1 cellular context compared by ENCODE assay signal in the genomic region with DNA sequence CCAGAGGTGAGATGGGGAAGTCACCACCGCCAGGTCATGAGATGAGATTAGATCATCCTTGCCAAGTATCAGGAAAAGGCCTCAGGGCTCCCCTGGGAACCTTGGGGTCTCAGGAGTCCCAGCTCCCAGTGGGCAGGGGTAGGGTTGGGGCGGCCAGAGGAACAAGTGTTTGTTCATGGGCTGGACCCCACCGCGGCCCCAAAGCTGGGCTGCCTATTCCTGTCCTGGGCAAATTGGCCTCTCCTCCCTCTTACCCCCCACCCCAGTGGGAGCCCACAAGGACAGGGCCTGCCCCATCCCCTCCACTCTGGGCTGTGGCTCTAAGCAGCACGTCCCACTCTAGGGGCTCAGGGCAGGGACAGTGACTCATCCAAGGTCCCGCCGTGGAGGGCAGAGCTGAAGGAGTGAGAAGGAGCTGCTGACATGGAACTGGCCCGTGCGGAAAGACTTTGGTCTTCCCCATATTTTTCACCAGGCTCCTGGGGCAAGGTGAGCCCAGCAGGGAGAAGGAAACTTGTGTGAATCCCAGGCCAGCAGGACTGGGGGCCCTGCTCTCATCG.
TF ChIP-seq lines count a peak whose summit lies in the region.

No MANE protein-coding gene starts in this region.

TF ChIP-seq in HEK293, 187 proteins besides CTCF, POLR2A, EP300 and RAD21 (continued from another document):
- no peak for TF ChIP-seq GLIS1 (tag by site-specific recombination; IDR thresholded peaks at IDR 0.05)
- TF ChIP-seq, protein P1, sequence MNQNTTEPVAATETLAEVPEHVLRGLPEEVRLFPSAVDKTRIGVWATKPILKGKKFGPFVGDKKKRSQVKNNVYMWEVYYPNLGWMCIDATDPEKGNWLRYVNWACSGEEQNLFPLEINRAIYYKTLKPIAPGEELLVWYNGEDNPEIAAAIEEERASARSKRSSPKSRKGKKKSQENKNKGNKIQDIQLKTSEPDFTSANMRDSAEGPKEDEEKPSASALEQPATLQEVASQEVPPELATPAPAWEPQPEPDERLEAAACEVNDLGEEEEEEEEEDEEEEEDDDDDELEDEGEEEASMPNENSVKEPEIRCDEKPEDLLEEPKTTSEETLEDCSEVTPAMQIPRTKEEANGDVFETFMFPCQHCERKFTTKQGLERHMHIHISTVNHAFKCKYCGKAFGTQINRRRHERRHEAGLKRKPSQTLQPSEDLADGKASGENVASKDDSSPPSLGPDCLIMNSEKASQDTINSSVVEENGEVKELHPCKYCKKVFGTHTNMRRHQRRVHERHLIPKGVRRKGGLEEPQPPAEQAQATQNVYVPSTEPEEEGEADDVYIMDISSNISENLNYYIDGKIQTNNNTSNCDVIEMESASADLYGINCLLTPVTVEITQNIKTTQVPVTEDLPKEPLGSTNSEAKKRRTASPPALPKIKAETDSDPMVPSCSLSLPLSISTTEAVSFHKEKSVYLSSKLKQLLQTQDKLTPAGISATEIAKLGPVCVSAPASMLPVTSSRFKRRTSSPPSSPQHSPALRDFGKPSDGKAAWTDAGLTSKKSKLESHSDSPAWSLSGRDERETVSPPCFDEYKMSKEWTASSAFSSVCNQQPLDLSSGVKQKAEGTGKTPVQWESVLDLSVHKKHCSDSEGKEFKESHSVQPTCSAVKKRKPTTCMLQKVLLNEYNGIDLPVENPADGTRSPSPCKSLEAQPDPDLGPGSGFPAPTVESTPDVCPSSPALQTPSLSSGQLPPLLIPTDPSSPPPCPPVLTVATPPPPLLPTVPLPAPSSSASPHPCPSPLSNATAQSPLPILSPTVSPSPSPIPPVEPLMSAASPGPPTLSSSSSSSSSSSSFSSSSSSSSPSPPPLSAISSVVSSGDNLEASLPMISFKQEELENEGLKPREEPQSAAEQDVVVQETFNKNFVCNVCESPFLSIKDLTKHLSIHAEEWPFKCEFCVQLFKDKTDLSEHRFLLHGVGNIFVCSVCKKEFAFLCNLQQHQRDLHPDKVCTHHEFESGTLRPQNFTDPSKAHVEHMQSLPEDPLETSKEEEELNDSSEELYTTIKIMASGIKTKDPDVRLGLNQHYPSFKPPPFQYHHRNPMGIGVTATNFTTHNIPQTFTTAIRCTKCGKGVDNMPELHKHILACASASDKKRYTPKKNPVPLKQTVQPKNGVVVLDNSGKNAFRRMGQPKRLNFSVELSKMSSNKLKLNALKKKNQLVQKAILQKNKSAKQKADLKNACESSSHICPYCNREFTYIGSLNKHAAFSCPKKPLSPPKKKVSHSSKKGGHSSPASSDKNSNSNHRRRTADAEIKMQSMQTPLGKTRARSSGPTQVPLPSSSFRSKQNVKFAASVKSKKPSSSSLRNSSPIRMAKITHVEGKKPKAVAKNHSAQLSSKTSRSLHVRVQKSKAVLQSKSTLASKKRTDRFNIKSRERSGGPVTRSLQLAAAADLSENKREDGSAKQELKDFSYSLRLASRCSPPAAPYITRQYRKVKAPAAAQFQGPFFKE (tag by site-specific recombination; IDR thresholded peaks at IDR 0.05; ENCODE audit: borderline replicate concordance), result no peak
- no peak for TF ChIP-seq ZNF146 (tag by site-specific recombination; IDR thresholded peaks at IDR 0.05)
- TF ChIP-seq, protein P2, sequence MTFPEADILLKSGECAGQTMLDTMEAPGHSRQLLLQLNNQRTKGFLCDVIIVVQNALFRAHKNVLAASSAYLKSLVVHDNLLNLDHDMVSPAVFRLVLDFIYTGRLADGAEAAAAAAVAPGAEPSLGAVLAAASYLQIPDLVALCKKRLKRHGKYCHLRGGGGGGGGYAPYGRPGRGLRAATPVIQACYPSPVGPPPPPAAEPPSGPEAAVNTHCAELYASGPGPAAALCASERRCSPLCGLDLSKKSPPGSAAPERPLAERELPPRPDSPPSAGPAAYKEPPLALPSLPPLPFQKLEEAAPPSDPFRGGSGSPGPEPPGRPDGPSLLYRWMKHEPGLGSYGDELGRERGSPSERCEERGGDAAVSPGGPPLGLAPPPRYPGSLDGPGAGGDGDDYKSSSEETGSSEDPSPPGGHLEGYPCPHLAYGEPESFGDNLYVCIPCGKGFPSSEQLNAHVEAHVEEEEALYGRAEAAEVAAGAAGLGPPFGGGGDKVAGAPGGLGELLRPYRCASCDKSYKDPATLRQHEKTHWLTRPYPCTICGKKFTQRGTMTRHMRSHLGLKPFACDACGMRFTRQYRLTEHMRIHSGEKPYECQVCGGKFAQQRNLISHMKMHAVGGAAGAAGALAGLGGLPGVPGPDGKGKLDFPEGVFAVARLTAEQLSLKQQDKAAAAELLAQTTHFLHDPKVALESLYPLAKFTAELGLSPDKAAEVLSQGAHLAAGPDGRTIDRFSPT (tag by site-specific recombination; IDR thresholded peaks at IDR 0.05), result 0 out of 2 replicates have a peak, but pooled peaks have one; percentile 13
- no peak for TF ChIP-seq ZNF549 (tag by site-specific recombination; IDR thresholded peaks at IDR 0.05)
- peak; percentile 55 for TF ChIP-seq ZNF600 (tag by site-specific recombination; IDR thresholded peaks at IDR 0.05)
